Comparison of ENCODE assay signal across 8 cellular contexts in the genomic region with DNA sequence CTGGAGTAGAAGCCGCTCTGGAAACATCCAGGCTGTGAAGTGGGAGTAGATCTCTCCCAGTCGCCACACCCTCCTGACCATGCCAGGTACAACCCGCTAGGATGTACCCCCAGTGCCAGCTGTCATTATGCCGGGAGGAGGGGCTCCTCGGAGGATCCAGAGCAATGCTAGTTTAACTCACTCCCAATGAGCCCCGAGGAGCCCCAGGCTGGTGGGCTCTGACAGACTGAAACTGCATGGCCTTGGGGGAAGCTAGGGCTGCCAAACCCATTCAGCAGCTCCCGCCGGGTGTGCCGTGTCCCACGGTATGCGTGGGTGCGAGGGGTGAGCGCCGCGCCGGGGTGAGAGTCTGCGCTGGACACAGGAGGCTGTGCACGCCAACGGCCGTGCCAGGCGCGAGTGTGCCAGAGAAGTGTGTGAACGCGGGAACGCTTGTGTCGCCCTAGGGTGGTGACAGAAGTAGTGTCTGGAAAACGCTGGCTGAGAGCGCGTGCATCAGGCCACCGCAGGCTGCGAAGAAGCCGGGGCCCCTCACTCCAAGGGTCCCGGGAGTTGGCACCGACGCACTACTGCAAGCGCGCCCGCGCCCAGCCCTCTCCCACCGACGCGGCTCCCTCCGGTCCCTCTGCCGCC.
DNase-seq lines count a peak whose midpoint lies in the region; ATAC-seq and TF ChIP-seq lines count a peak whose summit lies in the region.

No MANE protein-coding gene starts in this region.

- ATAC-seq in GM19463 (IDR thresholded peaks at IDR 0.05; ENCODE audit: unreplicated experiment) (peak; percentile 12), GM19467 (IDR thresholded peaks at IDR 0.05; ENCODE audit: unreplicated experiment) (no peak)
- peak; percentile 27 for ATAC-seq in stimulated activated effector memory CD8-positive, alpha-beta T cell treated with anti-CD3 and anti-CD28 coated beads, Interleukin-12 subunit alpha, Interleukin-12 subunit beta, amount 100 ng/mL, for 72 hours

- H3K4me3 ChIP-seq in Loucy (ENCODE audit: low read length, poor library complexity, severe bottlenecking): peak overlapping the region; percentile 75
- peak overlapping the region; percentile 65 for H3K4me3 ChIP-seq in iPS-20b (ENCODE audit: low read length)

- peak in 10 of 14 donors; percentile 9 to 60 (median 44) for DNase-seq in C1 segment of cervical spinal cord (lab: John Stamatoyannopoulos, UW)
- DNase-seq in stimulated activated effector memory CD8-positive, alpha-beta T cell treated with anti-CD3 and anti-CD28 coated beads, Interleukin-12 subunit alpha, Interleukin-12 subunit beta, amount 100 ng/mL, for 72 hours (ENCODE audit: low spot score in 2 of 2): no peak
- DNase-seq in glomerular visceral epithelial cell (ENCODE audit: extremely low spot score): no peak

- peak overlapping the region; percentile 23 for H3K9ac ChIP-seq in Loucy (ENCODE audit: low read depth, low read length, poor library complexity, severe bottlenecking)
- no peak overlapping the region for H3K9ac ChIP-seq in iPS-20b (ENCODE audit: low read depth, low read length)

- H3K36me3 ChIP-seq in Loucy (ENCODE audit: insufficient read depth, low read length) (no peaks in the 10 kb centered on the region), iPS-20b (ENCODE audit: insufficient read depth, low read depth, low read length) (no peaks in the 10 kb centered on the region)

- H3K27ac ChIP-seq in iPS-20b (ENCODE audit: low read length): no peak overlapping the region

- H3F3A ChIP-seq in Loucy (ENCODE audit: low read depth): peaks cover 3% of the 10 kb centered on the region; the same call in 1 of the 2 replicates

- H3K9me3 ChIP-seq in Loucy (ENCODE audit: insufficient read depth, low read depth, low read length) (no peaks in the 10 kb centered on the region), iPS-20b (ENCODE audit: insufficient read depth, low read depth, low read length) (no peaks in the 10 kb centered on the region)

- no peak overlapping the region; the same call in 1 of the 2 replicates for H2AFZ ChIP-seq in Loucy (ENCODE audit: low read length)

- no peaks in the 10 kb centered on the region for H3K9me2 ChIP-seq in Loucy (replicated peaks; ENCODE audit: low read depth, low read length)

- peaks cover 66% of the 10 kb centered on the region for H3K4me1 Mint-ChIP-seq in activated naive CD4-positive, alpha-beta T cell treated with anti-CD3 and anti-CD28 coated beads, Interleukin-2, amount 50 U/mL, for 24 hours
- peaks cover 73% of the 10 kb centered on the region for H3K4me1 Mint-ChIP-seq in stimulated activated effector memory CD8-positive, alpha-beta T cell treated with anti-CD3 and anti-CD28 coated beads, Interleukin-12 subunit alpha, Interleukin-12 subunit beta, amount 100 ng/mL, for 72 hours

- peak overlapping the region; percentile 95 for H3K4me2 ChIP-seq in Loucy (ENCODE audit: low read depth, low read length, poor library complexity, severe bottlenecking)

- no peak for TF ChIP-seq CTCF in Loucy (conservative IDR thresholded peaks at IDR 0.05; ENCODE audit: low read length)

- no peaks in the 10 kb centered on the region for H3K79me2 ChIP-seq in Loucy (ENCODE audit: insufficient read depth, low read length)

- peak overlapping the region; percentile 83 for H3K4me3 Mint-ChIP-seq in activated naive CD4-positive, alpha-beta T cell treated with anti-CD3 and anti-CD28 coated beads, Interleukin-2, amount 50 U/mL, for 24 hours
- peak overlapping the region; percentile 92 for H3K4me3 Mint-ChIP-seq in stimulated activated effector memory CD8-positive, alpha-beta T cell treated with anti-CD3 and anti-CD28 coated beads, Interleukin-12 subunit alpha, Interleukin-12 subunit beta, amount 100 ng/mL, for 72 hours

- H4K20me1 ChIP-seq in Loucy (ENCODE audit: insufficient read depth, low read length, poor library complexity, severe bottlenecking): no peaks in the 10 kb centered on the region

- H3K4me1 ChIP-seq in Loucy (ENCODE audit: insufficient read depth, low read length, poor library complexity, severe bottlenecking) (peaks cover 18% of the 10 kb centered on the region), iPS-20b (ENCODE audit: insufficient read depth, low read length) (0 out of 2 replicates have a peak, but pooled peaks cover 2% of the 10 kb centered on the region)

- H3K36me3 Mint-ChIP-seq in activated naive CD4-positive, alpha-beta T cell treated with anti-CD3 and anti-CD28 coated beads, Interleukin-2, amount 50 U/mL, for 24 hours: peaks cover 19% of the 10 kb centered on the region
- peaks cover 23% of the 10 kb centered on the region for H3K36me3 Mint-ChIP-seq in stimulated activated effector memory CD8-positive, alpha-beta T cell treated with anti-CD3 and anti-CD28 coated beads, Interleukin-12 subunit alpha, Interleukin-12 subunit beta, amount 100 ng/mL, for 72 hours

- no peaks in the 10 kb centered on the region for H3K27me3 ChIP-seq in Loucy (ENCODE audit: insufficient read depth, low read length, poor library complexity, severe bottlenecking)
- H3K27me3 ChIP-seq in iPS-20b (ENCODE audit: insufficient read depth, low read length): peaks cover 59% of the 10 kb centered on the region

- peak overlapping the region; percentile 93 for H3K27ac Mint-ChIP-seq in activated naive CD4-positive, alpha-beta T cell treated with anti-CD3 and anti-CD28 coated beads, Interleukin-2, amount 50 U/mL, for 24 hours
- peak overlapping the region; percentile 89 for H3K27ac Mint-ChIP-seq in stimulated activated effector memory CD8-positive, alpha-beta T cell treated with anti-CD3 and anti-CD28 coated beads, Interleukin-12 subunit alpha, Interleukin-12 subunit beta, amount 100 ng/mL, for 72 hours

- H3K27me3 Mint-ChIP-seq in activated naive CD4-positive, alpha-beta T cell treated with anti-CD3 and anti-CD28 coated beads, Interleukin-2, amount 50 U/mL, for 24 hours: no peaks in the 10 kb centered on the region

- no peaks in the 10 kb centered on the region for H3K9me3 Mint-ChIP-seq in activated naive CD4-positive, alpha-beta T cell treated with anti-CD3 and anti-CD28 coated beads, Interleukin-2, amount 50 U/mL, for 24 hours
- H3K9me3 Mint-ChIP-seq in stimulated activated effector memory CD8-positive, alpha-beta T cell treated with anti-CD3 and anti-CD28 coated beads, Interleukin-12 subunit alpha, Interleukin-12 subunit beta, amount 100 ng/mL, for 72 hours: no peaks in the 10 kb centered on the region

Comparison
In these comparisons a context has a peak if more than half of its experiments do, and no peak if none do; other contexts are left out.
1. DNase-seq: peak in C1 segment of cervical spinal cord (10 of 14); none in stimulated activated effector memory CD8-positive, alpha-beta T cell treated with anti-CD3 and anti-CD28 coated beads, Interleukin-12 subunit alpha, Interleukin-12 subunit beta, amount 100 ng/mL, for 72 hours (0 of 2) and glomerular visceral epithelial cell (single experiment).